ENCODE assay signal across 1 cellular context in the genomic region with DNA sequence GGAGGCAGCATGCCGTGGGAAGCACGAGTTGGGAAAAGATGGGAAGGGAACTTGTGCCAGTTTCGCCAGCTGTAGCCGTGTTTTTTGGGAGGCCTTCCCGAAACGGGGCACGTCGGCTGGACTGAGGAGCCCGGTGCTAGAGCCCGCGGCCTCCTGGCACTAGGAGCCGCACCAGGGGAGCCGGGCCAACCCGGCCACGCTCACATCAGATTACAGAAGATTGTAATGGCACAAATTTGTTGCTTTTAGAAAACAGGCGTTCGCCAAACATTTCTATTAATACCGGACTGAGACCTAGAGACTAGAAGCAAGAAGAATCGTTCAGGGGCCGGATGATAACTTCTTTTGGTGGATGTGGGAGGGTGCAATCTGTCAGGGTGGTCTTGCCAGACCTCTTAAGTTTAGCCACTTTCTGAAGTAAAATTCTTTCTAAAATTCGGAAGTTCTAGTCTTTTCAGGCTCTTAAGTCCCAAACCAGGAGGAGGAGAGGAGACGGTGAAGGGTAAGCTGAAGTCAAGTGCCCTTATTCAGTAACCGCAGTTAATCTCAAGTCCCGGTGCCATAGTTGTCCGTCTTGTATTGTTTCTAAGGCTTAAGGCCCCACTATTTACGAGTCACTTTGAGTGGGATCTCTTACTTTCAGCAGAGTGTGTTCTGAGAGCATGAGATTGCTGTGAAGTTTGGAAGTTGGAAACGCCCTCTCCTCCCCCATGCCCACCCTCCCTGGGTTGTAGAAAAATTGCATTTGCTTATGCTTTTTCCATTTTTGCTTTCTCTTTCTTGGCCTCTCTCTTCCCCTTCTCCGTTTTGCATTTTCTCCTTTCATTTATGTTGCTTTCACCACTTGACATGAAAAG.
A peak's percentile ranks its signal among the peaks of the same experiment; 100 is the strongest.
TF ChIP-seq lines count a peak whose summit lies in the region.

No MANE protein-coding gene starts in this region.

TF ChIP-seq in K562, 482 proteins besides CTCF, POLR2A, EP300 and RAD21 (continued from another document):
- TF ChIP-seq, protein P1, sequence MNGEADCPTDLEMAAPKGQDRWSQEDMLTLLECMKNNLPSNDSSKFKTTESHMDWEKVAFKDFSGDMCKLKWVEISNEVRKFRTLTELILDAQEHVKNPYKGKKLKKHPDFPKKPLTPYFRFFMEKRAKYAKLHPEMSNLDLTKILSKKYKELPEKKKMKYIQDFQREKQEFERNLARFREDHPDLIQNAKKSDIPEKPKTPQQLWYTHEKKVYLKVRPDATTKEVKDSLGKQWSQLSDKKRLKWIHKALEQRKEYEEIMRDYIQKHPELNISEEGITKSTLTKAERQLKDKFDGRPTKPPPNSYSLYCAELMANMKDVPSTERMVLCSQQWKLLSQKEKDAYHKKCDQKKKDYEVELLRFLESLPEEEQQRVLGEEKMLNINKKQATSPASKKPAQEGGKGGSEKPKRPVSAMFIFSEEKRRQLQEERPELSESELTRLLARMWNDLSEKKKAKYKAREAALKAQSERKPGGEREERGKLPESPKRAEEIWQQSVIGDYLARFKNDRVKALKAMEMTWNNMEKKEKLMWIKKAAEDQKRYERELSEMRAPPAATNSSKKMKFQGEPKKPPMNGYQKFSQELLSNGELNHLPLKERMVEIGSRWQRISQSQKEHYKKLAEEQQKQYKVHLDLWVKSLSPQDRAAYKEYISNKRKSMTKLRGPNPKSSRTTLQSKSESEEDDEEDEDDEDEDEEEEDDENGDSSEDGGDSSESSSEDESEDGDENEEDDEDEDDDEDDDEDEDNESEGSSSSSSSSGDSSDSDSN (IDR thresholded peaks at IDR 0.05; ENCODE audit: borderline replicate concordance in 1 of 2, low read depth in 2 of 2, low read length in 2 of 2): 0 out of 4 replicates have a peak, but pooled peaks have one; percentile 1 to 7
- no peak for TF ChIP-seq SNRNP70 (optimal IDR thresholded peaks at IDR 0.05; ENCODE audit: low read depth, low read length)
- TF ChIP-seq CBFA2T3 (IDR thresholded peaks at IDR 0.05): 0 out of 2 replicates have a peak, but pooled peaks have one; percentile 2
- peak; percentile 15; the same call in 1 of the 2 replicates for TF ChIP-seq ZBTB7A (IDR thresholded peaks at IDR 0.05; ENCODE audit: borderline replicate concordance, control insufficient read depth, low read depth, low read length)
- no peak for TF ChIP-seq CTBP1 (IDR thresholded peaks at IDR 0.05; ENCODE audit: borderline replicate concordance)
- TF ChIP-seq ZNF512 (tag; IDR thresholded peaks at IDR 0.05): peak; percentile 59; the same call in 1 of the 2 replicates
- TF ChIP-seq AFF4 (CRISPR knock-in tag; IDR thresholded peaks at IDR 0.05): 0 out of 2 replicates have a peak, but pooled peaks have one; percentile 21
- no peak for TF ChIP-seq KDM5B (IDR thresholded peaks at IDR 0.05; ENCODE audit: insufficient replicate concordance, low read depth, low read length)
- no peak for TF ChIP-seq ZNF57 (CRISPR knock-in tag; IDR thresholded peaks at IDR 0.05)
- peak; percentile 47; the same call in 1 of the 2 replicates for TF ChIP-seq ZFX (CRISPR knock-in tag; IDR thresholded peaks at IDR 0.05)
- TF ChIP-seq KLF10 (CRISPR knock-in tag; IDR thresholded peaks at IDR 0.05): no peak
- peak; percentile 64 for TF ChIP-seq HMBOX1 (IDR thresholded peaks at IDR 0.05)
- TF ChIP-seq HMG20B (CRISPR knock-in tag; IDR thresholded peaks at IDR 0.05): no peak
- TF ChIP-seq ERF (CRISPR knock-in tag; IDR thresholded peaks at IDR 0.05): no peak
- no peak for TF ChIP-seq SRSF7 (optimal IDR thresholded peaks at IDR 0.05; ENCODE audit: low read depth, low read length)
- no peak for TF ChIP-seq CXXC5 (CRISPR knock-in tag; IDR thresholded peaks at IDR 0.05)
- no peak for TF ChIP-seq RBM14 (IDR thresholded peaks at IDR 0.05; ENCODE audit: borderline replicate concordance, insufficient read depth, low read depth, low read length)
- TF ChIP-seq STAG1 (CRISPR knock-in tag; IDR thresholded peaks at IDR 0.05; ENCODE audit: borderline replicate concordance): 0 out of 2 replicates have a peak, but pooled peaks have one; percentile 1
- 0 out of 4 replicates have a peak, but pooled peaks of 1 of the 2 experiments have one; percentile 16 for TF ChIP-seq ARNT (IDR thresholded peaks at IDR 0.05)
- TF ChIP-seq RBM39 (optimal IDR thresholded peaks at IDR 0.05; ENCODE audit: low read depth, low read length): peak; percentile 11
- TF ChIP-seq, protein P2, sequence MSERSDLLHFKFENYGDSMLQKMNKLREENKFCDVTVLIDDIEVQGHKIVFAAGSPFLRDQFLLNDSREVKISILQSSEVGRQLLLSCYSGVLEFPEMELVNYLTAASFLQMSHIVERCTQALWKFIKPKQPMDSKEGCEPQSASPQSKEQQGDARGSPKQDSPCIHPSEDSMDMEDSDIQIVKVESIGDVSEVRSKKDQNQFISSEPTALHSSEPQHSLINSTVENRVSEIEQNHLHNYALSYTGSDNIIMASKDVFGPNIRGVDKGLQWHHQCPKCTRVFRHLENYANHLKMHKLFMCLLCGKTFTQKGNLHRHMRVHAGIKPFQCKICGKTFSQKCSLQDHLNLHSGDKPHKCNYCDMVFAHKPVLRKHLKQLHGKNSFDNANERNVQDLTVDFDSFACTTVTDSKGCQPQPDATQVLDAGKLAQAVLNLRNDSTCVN (CRISPR knock-in tag; IDR thresholded peaks at IDR 0.05): no peak
- TF ChIP-seq, protein P3, sequence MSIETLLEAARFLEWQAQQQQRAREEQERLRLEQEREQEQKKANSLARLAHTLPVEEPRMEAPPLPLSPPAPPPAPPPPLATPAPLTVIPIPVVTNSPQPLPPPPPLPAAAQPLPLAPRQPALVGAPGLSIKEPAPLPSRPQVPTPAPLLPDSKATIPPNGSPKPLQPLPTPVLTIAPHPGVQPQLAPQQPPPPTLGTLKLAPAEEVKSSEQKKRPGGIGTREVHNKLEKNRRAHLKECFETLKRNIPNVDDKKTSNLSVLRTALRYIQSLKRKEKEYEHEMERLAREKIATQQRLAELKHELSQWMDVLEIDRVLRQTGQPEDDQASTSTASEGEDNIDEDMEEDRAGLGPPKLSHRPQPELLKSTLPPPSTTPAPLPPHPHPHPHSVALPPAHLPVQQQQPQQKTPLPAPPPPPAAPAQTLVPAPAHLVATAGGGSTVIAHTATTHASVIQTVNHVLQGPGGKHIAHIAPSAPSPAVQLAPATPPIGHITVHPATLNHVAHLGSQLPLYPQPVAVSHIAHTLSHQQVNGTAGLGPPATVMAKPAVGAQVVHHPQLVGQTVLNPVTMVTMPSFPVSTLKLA (conservative IDR thresholded peaks at IDR 0.05): 0 out of 4 replicates have a peak, but pooled peaks of 1 of the 2 experiments have one; percentile 14
- TF ChIP-seq SMARCA4 (IDR thresholded peaks at IDR 0.05): 0 out of 2 replicates have a peak, but pooled peaks have one; percentile 9
- TF ChIP-seq HDAC3 (IDR thresholded peaks at IDR 0.05; ENCODE audit: borderline replicate concordance, partially characterized antibody): no peak
TF ChIP-seq in K562: peak in this region for 14.
